17 cellular contexts compared by ENCODE assay signal in the genomic region with DNA sequence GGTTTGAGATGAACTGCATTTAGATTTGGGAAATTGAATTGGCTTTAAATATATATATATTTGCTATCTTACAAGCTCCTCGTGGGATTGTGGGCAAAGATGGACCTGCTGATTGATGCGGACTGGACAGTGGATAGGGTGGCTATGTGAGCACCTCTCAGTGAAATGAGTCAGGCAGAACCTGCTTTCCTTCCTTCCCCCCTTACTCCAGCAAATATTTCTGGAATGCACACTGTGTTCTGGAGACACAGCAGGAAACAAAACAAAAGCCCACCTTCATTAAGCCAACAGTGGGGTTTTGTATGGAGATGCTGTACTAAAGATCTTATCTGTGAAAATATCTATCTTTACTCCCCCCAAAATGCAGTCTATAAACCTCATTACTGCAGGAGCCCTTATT.
"Had no signal": no experiment of that assay in that cellular context is flagged by ENCODE, and none has a peak within 500 bp of the region (broad histone marks: within the 10 kb centered on the region; RNA-seq: fewer than 3 reads in every experiment).

No MANE protein-coding gene starts in this region.

- H3K4me3 ChIP-seq: body of pancreas, esophagus muscularis mucosa, thyroid gland had no signal

- H2AFZ ChIP-seq: parathyroid adenoma had no signal

- H3K9me3 ChIP-seq: body of pancreas, esophagus muscularis mucosa, thyroid gland had no signal

- H3K9ac ChIP-seq: parathyroid adenoma had no signal

- ATAC-seq: activated CD8-positive, alpha-beta T cell treated with anti-CD3 and anti-CD28 coated beads, Interleukin-2, amount 10 ng/mL, durations not matched to agents 7 days and 5 days; body of pancreas; stimulated activated memory B cell treated with anti-CD40 and anti-IgM and Interleukin-4, amounts not matched to agents 10 μg/mL and 1 μg/mL and 100 μg/mL, for 72 hours; T-helper 17 cell had no signal

- H3K4me1 ChIP-seq: body of pancreas had no signal

- DNase-seq: activated CD4-positive, alpha-beta T cell treated with anti-CD3 and anti-CD28 coated beads for 4 hours; activated CD8-positive, alpha-beta memory T cell treated with anti-CD3 and anti-CD28 coated beads, Interleukin-2, amount 50 U/mL, for 4 hours; activated CD8-positive, alpha-beta T cell treated with anti-CD3 and anti-CD28 coated beads, Interleukin-2, amount 10 ng/mL, durations not matched to agents 7 days and 5 days; activated effector memory CD4-positive, alpha-beta T cell treated with anti-CD3 and anti-CD28 coated beads, Interleukin-2, amount 50 U/mL, for 16 hours; activated T-cell treated with anti-CD3 and anti-CD28 coated beads, Interleukin-2, amount 50 U/mL, for 48 hours; amniotic stem cell; body of pancreas; caudate nucleus; stimulated activated CD4-positive, alpha-beta T cell treated with anti-CD3 and anti-CD28 coated beads, Interleukin-12 subunit alpha, Interleukin-12 subunit beta, amount 100 ng/mL, for 4 hours; T-helper 17 cell; thyroid gland had no signal

- H3K27ac ChIP-seq: body of pancreas, esophagus muscularis mucosa, parathyroid adenoma, thyroid gland had no signal

- H3K36me3 ChIP-seq: esophagus muscularis mucosa, thyroid gland had no signal

- FAIRE-seq: colon, keratinocyte, urothelium cell line had no signal

- H3K27me3 ChIP-seq: body of pancreas, esophagus muscularis mucosa, thyroid gland had no signal
